Comparison of ENCODE assay signal across 8 cellular contexts in the genomic region with DNA sequence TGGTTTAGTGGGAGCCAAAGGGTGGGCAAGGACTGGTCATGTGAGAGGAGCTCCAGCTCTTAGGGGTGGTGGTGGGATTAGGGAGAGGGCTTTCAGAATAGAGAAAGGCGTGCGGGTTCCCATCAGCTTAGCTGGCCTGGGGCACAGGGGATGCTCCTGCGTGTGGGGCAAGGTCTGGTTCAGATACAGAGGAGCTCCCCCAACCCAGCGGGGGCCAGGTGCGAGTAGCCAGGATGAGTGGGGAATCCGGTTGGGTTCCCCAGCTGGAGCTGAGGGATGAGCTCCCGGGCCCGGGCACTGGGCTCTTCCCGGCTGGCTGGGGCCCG. TPM values are rescaled to one million over a fixed set of nuclear protein-coding genes. Genes with fewer than 3 reads are reported as not detected.
DNase-seq lines count a peak whose midpoint lies in the region; ATAC-seq and TF ChIP-seq lines count a peak whose summit lies in the region.

No MANE protein-coding gene starts in this region.

- no peaks in the 10 kb centered on the region for H3K27me3 Mint-ChIP-seq in activated T-cell treated with anti-CD3 and anti-CD28 coated beads, Interleukin-2, amount 50 U/mL, for 4 hours (ENCODE audit: low read depth)

- H3K9me3 ChIP-seq in RWPE2 (ENCODE audit: severe bottlenecking), result no peaks in the 10 kb centered on the region
- H3K9me3 ChIP-seq in esophagus squamous epithelium, result no peaks in the 10 kb centered on the region

- H3K4me1 ChIP-seq in RWPE2 (ENCODE audit: insufficient read depth, poor library complexity, severe bottlenecking) (peaks cover 10% of the 10 kb centered on the region), esophagus squamous epithelium (peaks cover 37 to 62% (median 38%) of the 10 kb centered on the region in 3 donors)

- H3K4me3 ChIP-seq in RWPE2 (ENCODE audit: severe bottlenecking) (peak overlapping the region; percentile 93), esophagus squamous epithelium (peak overlapping the region; percentile 84 to 94 (median 86)), retinal pigment epithelial cell (ENCODE audit: low read length) (peak overlapping the region; percentile 70)

- 0% methylated on average over 5 to 9 of the region's 10 CpGs for WGBS in esophagus squamous epithelium, 2 donors

- TF ChIP-seq POLR2A in esophagus squamous epithelium (IDR thresholded peaks at IDR 0.05), result no peak

- TF ChIP-seq CTCF in RWPE2 (IDR thresholded peaks at IDR 0.05; ENCODE audit: poor library complexity, severe bottlenecking) (no peak), esophagus squamous epithelium (IDR thresholded peaks at IDR 0.05) (no peak), retinal pigment epithelial cell (conservative IDR thresholded peaks at IDR 0.05; ENCODE audit: low read depth, low read length) (no peak)

- peak overlapping the region; percentile 90 for H3K4me3 Mint-ChIP-seq in activated T-cell treated with anti-CD3 and anti-CD28 coated beads, Interleukin-2, amount 50 U/mL, for 4 hours

- H3K36me3 ChIP-seq in RWPE2 (ENCODE audit: low read depth), result no peaks in the 10 kb centered on the region
- peaks cover 0 to 21% (median 0%) of the 10 kb centered on the region in 3 donors for H3K36me3 ChIP-seq in esophagus squamous epithelium

- H3K27ac ChIP-seq in RWPE2 (ENCODE audit: poor library complexity, severe bottlenecking), result peak overlapping the region; percentile 76
- H3K27ac ChIP-seq in esophagus squamous epithelium, result peak overlapping the region; percentile 94 to 97 (median 96)

- ATAC-seq in activated T-cell treated with anti-CD3 and anti-CD28 coated beads, Interleukin-2, amount 50 U/mL, for 4 hours, result peak; percentile 12 to 13
- peak; percentile 1 for ATAC-seq in RWPE2 (ENCODE audit: low read depth)
- no peak for ATAC-seq in GM21367 (IDR thresholded peaks at IDR 0.05; ENCODE audit: unreplicated experiment)

- intact Hi-C loops in esophagus squamous epithelium (cut with DNase I), result no loop called here

- H3K4me1 Mint-ChIP-seq in activated T-cell treated with anti-CD3 and anti-CD28 coated beads, Interleukin-2, amount 50 U/mL, for 4 hours (ENCODE audit: low read depth), result peaks cover 30% of the 10 kb centered on the region

- no peaks in the 10 kb centered on the region for H3K9me3 Mint-ChIP-seq in activated T-cell treated with anti-CD3 and anti-CD28 coated beads, Interleukin-2, amount 50 U/mL, for 4 hours

- H3K27me3 ChIP-seq in RWPE2 (ENCODE audit: insufficient read depth, poor library complexity, severe bottlenecking) (no peaks in the 10 kb centered on the region), esophagus squamous epithelium (no peaks in the 10 kb centered on the region)

- H3K36me3 Mint-ChIP-seq in activated T-cell treated with anti-CD3 and anti-CD28 coated beads, Interleukin-2, amount 50 U/mL, for 4 hours (ENCODE audit: insufficient read depth), result no peaks in the 10 kb centered on the region

- no peak for DNase-seq in activated T-cell treated with anti-CD3 and anti-CD28 coated beads, Interleukin-2, amount 50 U/mL, for 4 hours
- DNase-seq in activated T-cell treated with anti-CD3 and anti-CD28 coated beads, Interleukin-2, amount 50 U/mL, for 1 hour, result no peak
- no peak for DNase-seq in RWPE2 (ENCODE audit: low spot score)
- no peak for DNase-seq in esophagus squamous epithelium (lab: John Stamatoyannopoulos, UW)
- no peak for DNase-seq in retinal pigment epithelial cell (ENCODE audit: low read depth)
- no peak for DNase-seq in NCI-H2029 (lab: John Stamatoyannopoulos, UW)
- DNase-seq in mesenteric fat pad (ENCODE audit: low spot score), result no peak

RNA-seq across cellular contexts. Expression of gene TMEM134, which starts 0.6 kb away (rescaled TPM):
- 10 to 100 TPM; 31.1 to 36.3 (median 32.9) TPM for total RNA-seq in activated T-cell treated with anti-CD3 and anti-CD28 coated beads, Interleukin-2, amount 50 U/mL, for 4 hours
- total RNA-seq in esophagus squamous epithelium (100 to 1,000 TPM; 109 to 205 (median 145) TPM), mesenteric fat pad (43.2 TPM)

RNA-seq across cellular contexts. Expression of gene CABP4, which starts 13.3 kb away (rescaled TPM):
- total RNA-seq in activated T-cell treated with anti-CD3 and anti-CD28 coated beads, Interleukin-2, amount 50 U/mL, for 4 hours, result 1 to 10 TPM in 2 of 3 donors, under 1 TPM in 1; 0.48 to 1.5 (median 1.1) TPM
- total RNA-seq in esophagus squamous epithelium, result under 1 TPM in 1 of 4 donors, not detected in 3; 0.38 TPM
- 3.8 TPM for total RNA-seq in mesenteric fat pad

RNA-seq across cellular contexts. Expression of gene AIP, which starts 14.4 kb away (rescaled TPM):
- 100 to 1,000 TPM; 156 to 183 (median 166) TPM for total RNA-seq in activated T-cell treated with anti-CD3 and anti-CD28 coated beads, Interleukin-2, amount 50 U/mL, for 4 hours
- total RNA-seq in esophagus squamous epithelium (10 to 100 TPM; 16.8 to 63.3 (median 28.3) TPM), mesenteric fat pad (39.5 TPM)

RNA-seq across cellular contexts. Expression of gene GPR152, which starts 15.9 kb away (rescaled TPM):
- not detected for total RNA-seq in activated T-cell treated with anti-CD3 and anti-CD28 coated beads, Interleukin-2, amount 50 U/mL, for 4 hours
- total RNA-seq in esophagus squamous epithelium (not detected), mesenteric fat pad (not detected)

RNA-seq across cellular contexts. Expression of gene CORO1B, which starts 25.2 kb away (rescaled TPM):
- total RNA-seq in activated T-cell treated with anti-CD3 and anti-CD28 coated beads, Interleukin-2, amount 50 U/mL, for 4 hours, result 100 to 1,000 TPM in 2 of 3 donors, 10 to 100 TPM in 1; 97.5 to 139 (median 114) TPM
- total RNA-seq in esophagus squamous epithelium, result 100 to 1,000 TPM in 1 of 4 donors, 10 to 100 TPM in 3; 52.2 to 122 (median 57.6) TPM
- 83.1 TPM for total RNA-seq in mesenteric fat pad
